In the genomic region with DNA sequence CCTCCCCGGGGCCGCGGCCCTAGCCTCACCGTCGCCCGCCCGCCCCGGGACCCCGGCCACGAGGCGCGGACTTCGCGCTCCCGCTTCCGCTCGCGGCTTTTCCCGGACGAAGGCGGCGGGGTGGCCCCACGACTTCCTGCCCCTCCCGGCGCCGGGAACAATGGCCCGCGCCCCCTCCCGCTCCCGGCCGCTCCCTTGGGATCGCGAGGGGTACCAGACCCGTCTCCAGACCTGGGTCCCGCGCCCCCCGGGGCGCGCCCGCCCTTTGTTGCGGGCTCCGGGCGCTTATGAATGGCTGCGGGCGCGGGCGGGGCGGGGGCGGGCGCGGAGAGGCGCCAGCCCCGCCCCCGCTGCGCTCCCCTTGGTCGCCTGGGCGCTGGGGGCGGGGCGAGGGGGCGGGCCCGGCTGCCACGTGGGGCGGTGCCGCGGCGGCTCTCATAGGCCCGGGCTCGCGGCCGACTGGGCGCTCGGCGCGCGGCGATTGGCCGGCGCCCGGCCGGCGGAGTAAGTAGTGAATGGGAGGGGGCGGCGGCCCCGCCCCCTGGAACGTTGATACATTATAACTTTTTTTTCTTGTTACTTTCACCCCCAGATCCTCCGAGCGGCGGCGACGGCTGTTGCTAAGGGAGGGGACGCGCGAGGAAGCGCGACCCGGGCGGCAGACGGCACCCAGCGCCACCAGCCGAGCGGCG, we compare ENCODE assay signal across 8 cellular contexts. TPM values are rescaled to one million over a fixed set of nuclear protein-coding genes. Genes with fewer than 3 reads are reported as not detected.
DNase-seq lines count a peak whose midpoint lies in the region; ATAC-seq and TF ChIP-seq lines count a peak whose summit lies in the region.

No MANE protein-coding gene starts in this region.

- H3K27ac ChIP-seq in Peyer's patch: peak overlapping the region; percentile 99 to 100 (median 100)
- H3K27ac ChIP-seq in naive thymus-derived CD4-positive, alpha-beta T cell (ENCODE audit: low read depth, low read length): peak overlapping the region; percentile 94

- CTCF ChIA-PET in naive thymus-derived CD4-positive, alpha-beta T cell (lab: Charles Lee): interaction anchor here (0.9 to 1.0 kb wide), 2 partner anchors 14 to 17 kb away, joined by 4 to 5 read pairs; no protein-coding TSS in a partner anchor

- H3K27me3 ChIP-seq in Peyer's patch: no peaks in the 10 kb centered on the region
- no peaks in the 10 kb centered on the region for H3K27me3 ChIP-seq in naive thymus-derived CD4-positive, alpha-beta T cell (ENCODE audit: control insufficient read depth in 2 of 2, insufficient read depth in 2 of 2, low read length in 2 of 2)

- H3K4me3 Mint-ChIP-seq in activated T-helper 1 cell treated with anti-CD3 and anti-CD28 coated beads, Interleukin-12 subunit alpha, Interleukin-12 subunit beta, Interleukin-2, Interleukin-4 antibody, amounts not matched to agents 30 ng/mL and 10 ng/mL and 1 ng/mL, durations not matched to agents 14 hours and 24 hours and 36 hours: peak overlapping the region; percentile 82
- H3K4me3 Mint-ChIP-seq in naive thymus-derived CD4-positive, alpha-beta T cell: peak overlapping the region; percentile 80 to 95 (median 88)
- peak overlapping the region; percentile 80 for H3K4me3 Mint-ChIP-seq in stimulated activated memory B cell treated with anti-CD40 and anti-IgM and Interleukin-4, amounts not matched to agents 10 μg/mL and 1 μg/mL and 100 μg/mL, for 72 hours

- peaks cover 10 to 50% (median 36%) of the 10 kb centered on the region in 4 donors for H3K4me1 ChIP-seq in Peyer's patch
- H3K4me1 ChIP-seq in naive thymus-derived CD4-positive, alpha-beta T cell (ENCODE audit: control insufficient read depth in 2 of 2, insufficient read depth in 2 of 2, low read length in 2 of 2): peaks cover 22 to 27% of the 10 kb centered on the region in 2 donors

- ATAC-seq in GM21723 (IDR thresholded peaks at IDR 0.05; ENCODE audit: unreplicated experiment): peak; percentile 39
- peak; percentile 74 for ATAC-seq in naive thymus-derived CD4-positive, alpha-beta T cell
- ATAC-seq in stimulated activated memory B cell treated with anti-CD40 and anti-IgM and Interleukin-4, amounts not matched to agents 10 μg/mL and 1 μg/mL and 100 μg/mL, for 72 hours: peak; percentile 72

- peak overlapping the region; percentile 86 to 93 (median 88) for H3K4me3 ChIP-seq in Peyer's patch
- H3K4me3 ChIP-seq in naive thymus-derived CD4-positive, alpha-beta T cell (ENCODE audit: low read length): peak overlapping the region; percentile 63

- intact Hi-C loops in activated T-helper 1 cell treated with anti-CD3 and anti-CD28 coated beads, Interleukin-12 subunit alpha, Interleukin-12 subunit beta, Interleukin-2, Interleukin-4 antibody, amounts not matched to agents 30 ng/mL and 10 ng/mL and 1 ng/mL, durations not matched to agents 14 hours and 24 hours and 36 hours (cut with micrococcal nuclease): loop anchor here (1.0 to 10.0 kb wide), 7 partner anchors 8 to 614 kb away; partner anchors contain the start of genes ATP5F1D, CIRBP, KLF16 and STK11
- intact Hi-C loops in naive thymus-derived CD4-positive, alpha-beta T cell (cut with micrococcal nuclease): loop anchor here (1.0 to 10.0 kb wide), 14 partner anchors 10 to 585 kb away; partner anchors contain the start of genes CIRBP (in 2 of the 2), DAZAP1 (in 2 of the 2), GAMT (in 1 of the 2) and NDUFS7 (in 1 of the 2)

- no peaks in the 10 kb centered on the region for H3K9me3 ChIP-seq in Peyer's patch
- H3K9me3 ChIP-seq in naive thymus-derived CD4-positive, alpha-beta T cell (ENCODE audit: control insufficient read depth in 2 of 3, low read length in 3 of 3): no peaks in the 10 kb centered on the region

- POLR2A ChIA-PET in naive thymus-derived CD4-positive, alpha-beta T cell (lab: Charles Lee): interaction anchor here (1.0 to 2.2 kb wide), 6 partner anchors 10 to 19 kb away, joined by 3 to 20 read pairs (median 6); partner anchors contain the start of gene CIRBP

- peaks cover 0 to 32% (median 0%) of the 10 kb centered on the region in 3 donors for H3K36me3 ChIP-seq in Peyer's patch
- peaks cover 2 to 21% (median 8%) of the 10 kb centered on the region in 3 experiments for H3K36me3 ChIP-seq in naive thymus-derived CD4-positive, alpha-beta T cell (ENCODE audit: control insufficient read depth in 2 of 3, insufficient read depth in 3 of 3, low read length in 3 of 3)

- peaks cover 5% of the 10 kb centered on the region for H3K4me1 Mint-ChIP-seq in activated T-helper 1 cell treated with anti-CD3 and anti-CD28 coated beads, Interleukin-12 subunit alpha, Interleukin-12 subunit beta, Interleukin-2, Interleukin-4 antibody, amounts not matched to agents 30 ng/mL and 10 ng/mL and 1 ng/mL, durations not matched to agents 14 hours and 24 hours and 36 hours (ENCODE audit: low read depth)
- peaks cover 0 to 11% (median 10%) of the 10 kb centered on the region in 7 donors for H3K4me1 Mint-ChIP-seq in naive thymus-derived CD4-positive, alpha-beta T cell
- H3K4me1 Mint-ChIP-seq in stimulated activated memory B cell treated with anti-CD40 and anti-IgM and Interleukin-4, amounts not matched to agents 10 μg/mL and 1 μg/mL and 100 μg/mL, for 72 hours: peaks cover 34% of the 10 kb centered on the region

- DNase-seq in DMS114 treated with DMSO at 0.1 percent for 48 hours (lab: John Stamatoyannopoulos, UW; ENCODE audit: unreplicated experiment) (peak; percentile 61), Kasumi-1 (lab: John Stamatoyannopoulos, UW) (peak; percentile 90), Peyer's patch (peak; percentile 96 to 98 (median 97)), fibroblast of gingiva (ENCODE audit: low read depth) (peak; percentile 97)
- DNase-seq in activated T-helper 1 cell treated with anti-CD3 and anti-CD28 coated beads, Interleukin-12 subunit alpha, Interleukin-12 subunit beta, Interleukin-2, Interleukin-4 antibody, amounts not matched to agents 30 ng/mL and 10 ng/mL and 1 ng/mL, durations not matched to agents 14 hours and 24 hours and 36 hours (ENCODE audit: low spot score): peak; percentile 91
- peak; percentile 88 to 97 (median 94) for DNase-seq in naive thymus-derived CD4-positive, alpha-beta T cell

- H3K36me3 Mint-ChIP-seq in activated T-helper 1 cell treated with anti-CD3 and anti-CD28 coated beads, Interleukin-12 subunit alpha, Interleukin-12 subunit beta, Interleukin-2, Interleukin-4 antibody, amounts not matched to agents 30 ng/mL and 10 ng/mL and 1 ng/mL, durations not matched to agents 14 hours and 24 hours and 36 hours (ENCODE audit: low read depth): peaks cover 18% of the 10 kb centered on the region
- H3K36me3 Mint-ChIP-seq in naive thymus-derived CD4-positive, alpha-beta T cell: peaks cover 0 to 12% (median 0%) of the 10 kb centered on the region in 5 donors
- H3K36me3 Mint-ChIP-seq in stimulated activated memory B cell treated with anti-CD40 and anti-IgM and Interleukin-4, amounts not matched to agents 10 μg/mL and 1 μg/mL and 100 μg/mL, for 72 hours: peaks cover 24% of the 10 kb centered on the region

- no peaks in the 10 kb centered on the region for H3K9me3 Mint-ChIP-seq in activated T-helper 1 cell treated with anti-CD3 and anti-CD28 coated beads, Interleukin-12 subunit alpha, Interleukin-12 subunit beta, Interleukin-2, Interleukin-4 antibody, amounts not matched to agents 30 ng/mL and 10 ng/mL and 1 ng/mL, durations not matched to agents 14 hours and 24 hours and 36 hours
- H3K9me3 Mint-ChIP-seq in naive thymus-derived CD4-positive, alpha-beta T cell: peaks cover 0 to 3% (median 0%) of the 10 kb centered on the region in 11 donors
- H3K9me3 Mint-ChIP-seq in stimulated activated memory B cell treated with anti-CD40 and anti-IgM and Interleukin-4, amounts not matched to agents 10 μg/mL and 1 μg/mL and 100 μg/mL, for 72 hours: no peaks in the 10 kb centered on the region

- H3K27ac Mint-ChIP-seq in activated T-helper 1 cell treated with anti-CD3 and anti-CD28 coated beads, Interleukin-12 subunit alpha, Interleukin-12 subunit beta, Interleukin-2, Interleukin-4 antibody, amounts not matched to agents 30 ng/mL and 10 ng/mL and 1 ng/mL, durations not matched to agents 14 hours and 24 hours and 36 hours: peak overlapping the region; percentile 86
- peak overlapping the region; percentile 62 to 95 (median 89) for H3K27ac Mint-ChIP-seq in naive thymus-derived CD4-positive, alpha-beta T cell
- peak overlapping the region; percentile 48 for H3K27ac Mint-ChIP-seq in stimulated activated memory B cell treated with anti-CD40 and anti-IgM and Interleukin-4, amounts not matched to agents 10 μg/mL and 1 μg/mL and 100 μg/mL, for 72 hours

- TF ChIP-seq POLR2A in Peyer's patch (IDR thresholded peaks at IDR 0.05): peak; percentile 90 to 92

- H3K27me3 Mint-ChIP-seq in activated T-helper 1 cell treated with anti-CD3 and anti-CD28 coated beads, Interleukin-12 subunit alpha, Interleukin-12 subunit beta, Interleukin-2, Interleukin-4 antibody, amounts not matched to agents 30 ng/mL and 10 ng/mL and 1 ng/mL, durations not matched to agents 14 hours and 24 hours and 36 hours (ENCODE audit: insufficient read depth): no peaks in the 10 kb centered on the region
- H3K27me3 Mint-ChIP-seq in naive thymus-derived CD4-positive, alpha-beta T cell: no peaks in the 10 kb centered on the region
- H3K27me3 Mint-ChIP-seq in stimulated activated memory B cell treated with anti-CD40 and anti-IgM and Interleukin-4, amounts not matched to agents 10 μg/mL and 1 μg/mL and 100 μg/mL, for 72 hours: no peaks in the 10 kb centered on the region

- no peak for TF ChIP-seq CTCF in Peyer's patch (IDR thresholded peaks at IDR 0.05)

RNA-seq across cellular contexts. Expression of gene MIDN, which starts 1.1 kb away (rescaled TPM):
- total RNA-seq in Peyer's patch: 100 to 1,000 TPM in 1 of 4 donors, 10 to 100 TPM in 3; 34.7 to 205 (median 98.9) TPM
- 87.6 and 91.6 TPM in 2 replicates for total RNA-seq in activated T-helper 1 cell treated with anti-CD3 and anti-CD28 coated beads, Interleukin-12 subunit alpha, Interleukin-12 subunit beta, Interleukin-2, Interleukin-4 antibody, amounts not matched to agents 30 ng/mL and 10 ng/mL and 1 ng/mL, durations not matched to agents 14 hours and 24 hours and 36 hours
- 100 to 1,000 TPM in 2 of 5 experiments, 10 to 100 TPM in 3; 22.6 to 310 (median 78.1) TPM for total RNA-seq in naive thymus-derived CD4-positive, alpha-beta T cell
- polyA plus RNA-seq in naive thymus-derived CD4-positive, alpha-beta T cell: 1 to 10 TPM; 1.4 to 3.6 TPM

RNA-seq across cellular contexts. Expression of gene ATP5F1D, which starts 7.9 kb away (rescaled TPM):
- 100 to 1,000 TPM in 3 of 4 donors, 10 to 100 TPM in 1; 88.3 to 299 (median 206) TPM for total RNA-seq in Peyer's patch
- 234 and 239 TPM in 2 replicates for total RNA-seq in activated T-helper 1 cell treated with anti-CD3 and anti-CD28 coated beads, Interleukin-12 subunit alpha, Interleukin-12 subunit beta, Interleukin-2, Interleukin-4 antibody, amounts not matched to agents 30 ng/mL and 10 ng/mL and 1 ng/mL, durations not matched to agents 14 hours and 24 hours and 36 hours
- 100 to 1,000 TPM in 3 of 5 experiments, 10 to 100 TPM in 2; 90.6 to 178 (median 102) TPM for total RNA-seq in naive thymus-derived CD4-positive, alpha-beta T cell
- 100 to 1,000 TPM; 209 to 302 TPM for polyA plus RNA-seq in naive thymus-derived CD4-positive, alpha-beta T cell

RNA-seq across cellular contexts. Expression of gene CBARP, which starts 11.6 kb away (rescaled TPM):
- total RNA-seq in Peyer's patch: 1 to 10 TPM in 1 of 4 donors, not detected in 3; 1.9 TPM
- total RNA-seq in activated T-helper 1 cell treated with anti-CD3 and anti-CD28 coated beads, Interleukin-12 subunit alpha, Interleukin-12 subunit beta, Interleukin-2, Interleukin-4 antibody, amounts not matched to agents 30 ng/mL and 10 ng/mL and 1 ng/mL, durations not matched to agents 14 hours and 24 hours and 36 hours: 1.5 and 1.8 TPM in 2 replicates
- under 1 TPM in 2 of 5 experiments, not detected in 3; 0.15 to 0.27 TPM for total RNA-seq in naive thymus-derived CD4-positive, alpha-beta T cell
- polyA plus RNA-seq in naive thymus-derived CD4-positive, alpha-beta T cell: not detected

RNA-seq across cellular contexts. Expression of gene CIRBP, which starts 19.7 kb away (rescaled TPM):
- 100 to 1,000 TPM; 258 to 623 (median 458) TPM for total RNA-seq in Peyer's patch
- 245 and 256 TPM in 2 replicates for total RNA-seq in activated T-helper 1 cell treated with anti-CD3 and anti-CD28 coated beads, Interleukin-12 subunit alpha, Interleukin-12 subunit beta, Interleukin-2, Interleukin-4 antibody, amounts not matched to agents 30 ng/mL and 10 ng/mL and 1 ng/mL, durations not matched to agents 14 hours and 24 hours and 36 hours
- total RNA-seq in naive thymus-derived CD4-positive, alpha-beta T cell: 100 to 1,000 TPM; 237 to 629 (median 524) TPM
- polyA plus RNA-seq in naive thymus-derived CD4-positive, alpha-beta T cell: 100 to 1,000 TPM; 233 to 247 TPM

RNA-seq across cellular contexts. Expression of gene FAM174C, which starts 25.9 kb away (rescaled TPM):
- total RNA-seq in Peyer's patch: 10 to 100 TPM; 39.6 to 87.7 (median 80.0) TPM
- 119 and 128 TPM in 2 replicates for total RNA-seq in activated T-helper 1 cell treated with anti-CD3 and anti-CD28 coated beads, Interleukin-12 subunit alpha, Interleukin-12 subunit beta, Interleukin-2, Interleukin-4 antibody, amounts not matched to agents 30 ng/mL and 10 ng/mL and 1 ng/mL, durations not matched to agents 14 hours and 24 hours and 36 hours
- 10 to 100 TPM; 31.7 to 57.3 (median 47.7) TPM for total RNA-seq in naive thymus-derived CD4-positive, alpha-beta T cell
- 10 to 100 TPM; 75.0 to 78.8 TPM for polyA plus RNA-seq in naive thymus-derived CD4-positive, alpha-beta T cell

Comparison
In these comparisons a context has a peak if more than half of its experiments do, and no peak if none do; other contexts are left out.
1. Peak in every context shown above with its lines: DNase-seq, ATAC-seq, H3K4me3 ChIP-seq and H3K27ac ChIP-seq.